ENCODE assay signal across 1 cellular context in genomic region chr6:45791181-45791580, GRCh38.
TF ChIP-seq lines count a peak whose summit lies in the region.

No MANE protein-coding gene starts in this region.

TF ChIP-seq in GM23338, 12 proteins besides CTCF, POLR2A, EP300 and RAD21 (continued from another document):
- TF ChIP-seq ZNF462 (CRISPR knock-in tag; IDR thresholded peaks at IDR 0.05) (no peak), JUNB (IDR thresholded peaks at IDR 0.05; ENCODE audit: unreplicated experiment) (no peak)
